In genomic region chr14:49880267-49881064, GRCh38 we compare ENCODE assay signal across 10 cellular contexts. TPM values are rescaled to one million over a fixed set of nuclear protein-coding genes. Genes with fewer than 3 reads are reported as not detected.
DNase-seq lines count a peak whose midpoint lies in the region; ATAC-seq and TF ChIP-seq lines count a peak whose summit lies in the region.
"Had no signal": no experiment of that assay in that cellular context is flagged by ENCODE, and none has a peak within 500 bp of the region (broad histone marks: within the 10 kb centered on the region; RNA-seq: fewer than 3 reads in every experiment).

No MANE protein-coding gene starts in this region.

- H3K9me3 Mint-ChIP-seq in naive thymus-derived CD8-positive, alpha-beta T cell = no peaks in the 10 kb centered on the region

- no peak for TF ChIP-seq RAD21 in IMR-90 (IDR thresholded peaks at IDR 0.05; ENCODE audit: low read length)

- no peak for TF ChIP-seq POLR2A in IMR-90 (IDR thresholded peaks at IDR 0.05; ENCODE audit: low read depth, low read length)

- TF ChIP-seq CTCF in IMR-90 (conservative IDR thresholded peaks at IDR 0.05; ENCODE audit: low read depth, low read length) = no peak

- H3K9ac ChIP-seq in IMR-90 (ENCODE audit: low read depth, low read length) = no peak overlapping the region

- BruUV-seq in IMR-90 (replicated peaks; lab: Mats Ljungman, UMichigan) = no TSS peak

- DNase-seq in Caki2 (ENCODE audit: low read depth) (peak; percentile 74), IMR-90 (no peak), amniotic epithelial cell (ENCODE audit: low read depth) (peak; percentile 49), midbrain (lab: John Stamatoyannopoulos, UW) (no peak), COR-L47 (lab: John Stamatoyannopoulos, UW) (no peak), 8988T (no peak)
- peak in 1 of 10 donors; percentile 30 for DNase-seq in naive thymus-derived CD8-positive, alpha-beta T cell

- ATAC-seq in IMR-90 (ENCODE audit: low read depth) (no peak), GM18861 (IDR thresholded peaks at IDR 0.05; ENCODE audit: unreplicated experiment) (no peak)
- peak; percentile 64 to 80 for ATAC-seq in naive thymus-derived CD8-positive, alpha-beta T cell

- no peak overlapping the region for H3K18ac ChIP-seq in IMR-90 (ENCODE audit: low read depth, low read length)

- H3K27ac Mint-ChIP-seq in naive thymus-derived CD8-positive, alpha-beta T cell = peak overlapping the region in 7 of 10 donors; percentile 27 to 81 (median 54)

- CTCF ChIA-PET in IMR-90 (lab: Yijun Ruan, JAX) = interaction anchor here (0.5 to 1.4 kb wide), 6 partner anchors 10 to 90 kb away, joined by 4 to 11 read pairs (median 4); no protein-coding TSS in a partner anchor

- H3K4me1 ChIP-seq in IMR-90 (ENCODE audit: control insufficient read depth, insufficient read depth, low read length) = no peaks in the 10 kb centered on the region

- no peaks in the 10 kb centered on the region for H3K9me3 ChIP-seq in IMR-90 (ENCODE audit: control insufficient read depth, insufficient read depth, low read length)

- no peak overlapping the region for H3K4me2 ChIP-seq in IMR-90 (ENCODE audit: low read depth, low read length)

- POLR2A ChIA-PET in IMR-90 (lab: Charles Lee; ENCODE audit: unreplicated experiment) = interaction anchor here (0.5 kb wide), 1 partner anchor 12 kb away, joined by 4 read pairs; the partner anchor contains the start of gene ARF6
- POLR2A ChIA-PET in naive thymus-derived CD8-positive, alpha-beta T cell (lab: Charles Lee) = interaction anchor here (0.7 to 1.8 kb wide), 13 partner anchors 9 to 236 kb away, joined by 3 to 16 read pairs (median 5); partner anchors contain the start of genes ARF6 and VCPKMT

- H3K14ac ChIP-seq in IMR-90 (replicated peaks; ENCODE audit: low read depth, low read length) = no peak overlapping the region

- no peaks in the 10 kb centered on the region for H3K36me3 Mint-ChIP-seq in naive thymus-derived CD8-positive, alpha-beta T cell

- no peaks in the 10 kb centered on the region for H3K79me1 ChIP-seq in IMR-90 (ENCODE audit: low read depth in 1 of 2, low read length in 2 of 2)

- H2AFZ ChIP-seq in IMR-90 (replicated peaks; ENCODE audit: low read length, poor library complexity) = peak overlapping the region; percentile 74

- no peak overlapping the region for H3K4me3 ChIP-seq in IMR-90 (ENCODE audit: insufficient read depth, low read depth, low read length)
- H3K4me3 ChIP-seq: cardiac muscle cell had no signal

- H3K4ac ChIP-seq in IMR-90 (ENCODE audit: low read depth, low read length) = no peak overlapping the region

- no peaks in the 10 kb centered on the region for H3K9me1 ChIP-seq in IMR-90 (ENCODE audit: insufficient read depth, low read length)

- 0 out of 4 replicates have a peak overlapping the region, but pooled peaks of 1 of the 2 experiments have one; percentile 1 for H4K8ac ChIP-seq in IMR-90 (ENCODE audit: low read depth in 2 of 2, low read length in 2 of 2)

- H3K4me1 Mint-ChIP-seq in naive thymus-derived CD8-positive, alpha-beta T cell = peaks cover 0 to 18% (median 13%) of the 10 kb centered on the region in 4 donors

- no peak overlapping the region for H2BK15ac ChIP-seq in IMR-90 (ENCODE audit: low read depth, low read length)

- no peaks in the 10 kb centered on the region for H3K27me3 ChIP-seq in IMR-90 (ENCODE audit: control insufficient read depth, insufficient read depth, low read length)
- H3K27me3 ChIP-seq: cardiac muscle cell had no signal

- in situ Hi-C loops in Caki2 (cut with HindIII; ENCODE audit: low pct_unique_long_range_greater_than_20kb, low sequenced_read_pairs) (no loop called here), IMR-90 (cut with MboI; ENCODE audit: low sequenced_read_pairs) (no loop called here)

- H3K4me3 Mint-ChIP-seq in naive thymus-derived CD8-positive, alpha-beta T cell = no peak overlapping the region

- no peak overlapping the region for H2AK9ac ChIP-seq in IMR-90 (replicated peaks; ENCODE audit: low read depth, low read length, poor library complexity)

- no peaks in the 10 kb centered on the region for H3K27me3 Mint-ChIP-seq in naive thymus-derived CD8-positive, alpha-beta T cell

- dilution Hi-C loops in IMR-90 (cut with HindIII; ENCODE audit: low sequenced_read_pairs, unreplicated experiment) = no loop called here

- H3K23ac ChIP-seq in IMR-90 (ENCODE audit: low read depth, low read length) = no peak overlapping the region

- no peak overlapping the region for H2BK20ac ChIP-seq in IMR-90 (ENCODE audit: low read depth, low read length)

- H2AK5ac ChIP-seq in IMR-90 (ENCODE audit: low read depth, low read length) = no peak overlapping the region

- no peak overlapping the region for H3K56ac ChIP-seq in IMR-90 (ENCODE audit: extremely low read depth, insufficient read depth, low read length)

- H4K5ac ChIP-seq in IMR-90 (ENCODE audit: low read depth, low read length) = no peak overlapping the region

- H3K27ac ChIP-seq in IMR-90 (ENCODE audit: insufficient read depth, low read length) = no peak overlapping the region
- H3K27ac ChIP-seq: cardiac muscle cell, HL-60 had no signal

- WGBS in IMR-90 (ENCODE audit: extremely low coverage in 2 of 2, insufficient read length in 1 of 2), 2 experiments = 83% methylated on average over 2 of the region's 9 CpGs; no CpG with 5 or more reads in 1 of the 2 experiments

- no peak overlapping the region for H2BK120ac ChIP-seq in IMR-90 (ENCODE audit: low read depth, low read length)

- H2BK5ac ChIP-seq in IMR-90 (ENCODE audit: low read depth, low read length, poor library complexity, severe bottlenecking) = no peak overlapping the region

- intact Hi-C loops in IMR-90 (cut with micrococcal nuclease) = no loop called here

- H4K20me1 ChIP-seq in IMR-90 (ENCODE audit: insufficient read depth, low read length) = no peaks in the 10 kb centered on the region

- H3K36me3 ChIP-seq in IMR-90 (ENCODE audit: control insufficient read depth, insufficient read depth, low read length) = no peaks in the 10 kb centered on the region
- H3K36me3 ChIP-seq: cardiac muscle cell had no signal

- H4K91ac ChIP-seq in IMR-90 (ENCODE audit: insufficient read depth, low read depth, low read length) = no peak overlapping the region

TF ChIP-seq in IMR-90, 13 proteins besides CTCF, POLR2A, EP300 and RAD21:
- TF ChIP-seq MAZ (IDR thresholded peaks at IDR 0.05; ENCODE audit: borderline replicate concordance, low read depth, low read length) (no peak), BHLHE40 (IDR thresholded peaks at IDR 0.05; ENCODE audit: low read depth, low read length) (no peak), SMC3 (IDR thresholded peaks at IDR 0.05; ENCODE audit: low read depth, low read length) (no peak), RFX5 (IDR thresholded peaks at IDR 0.05; ENCODE audit: low read depth, low read length) (no peak), CEBPB (IDR thresholded peaks at IDR 0.05; ENCODE audit: low read depth, low read length) (no peak), ELK1 (IDR thresholded peaks at IDR 0.05; ENCODE audit: borderline replicate concordance, low read depth, low read length) (no peak), MAFK (IDR thresholded peaks at IDR 0.05; ENCODE audit: low read depth, low read length) (no peak), FOS (IDR thresholded peaks at IDR 0.05; ENCODE audit: low read depth, low read length) (no peak)

RNA-seq across cellular contexts. Expression of gene ARF6, which starts 12.4 kb away (rescaled TPM):
- 51.7 and 52.6 TPM in 2 replicates for total RNA-seq in Caki2 (2014; rRNA removed; shearing (Covaris generic); ENCODE audit: low replicate concordance)
- 40.1 and 65.8 TPM in 2 replicates for total RNA-seq in IMR-90 (2012; rRNA removed)
- 28.8 and 32.1 TPM in 2 replicates for polyA plus RNA-seq in IMR-90 (2012; rRNA removed)
- polyA plus RNA-seq in IMR-90 (2012; cell fraction: cytosol; rRNA removed) = 22.1 and 31.2 TPM in 2 replicates
- 16.1 and 17.6 TPM in 2 replicates for polyA plus RNA-seq in IMR-90 (2012; cell fraction: nucleus; rRNA removed; ENCODE audit: low replicate concordance)
- 10 to 100 TPM; 83.9 TPM for total RNA-seq in naive thymus-derived CD8-positive, alpha-beta T cell
- 100 to 1,000 TPM in 1 of 3 donors, 10 to 100 TPM in 2; 74.6 to 100 (median 97.6) TPM for polyA plus RNA-seq in naive thymus-derived CD8-positive, alpha-beta T cell

RNA-seq across cellular contexts. Expression of gene NEMF, which starts 27.9 kb away (rescaled TPM):
- 17.0 and 43.6 TPM in 2 replicates for total RNA-seq in Caki2 (2014; rRNA removed; shearing (Covaris generic); ENCODE audit: low replicate concordance)
- 30.5 and 76.1 TPM in 2 replicates for total RNA-seq in IMR-90 (2012; rRNA removed)
- polyA plus RNA-seq in IMR-90 (2012; rRNA removed) = 19.3 and 19.5 TPM in 2 replicates
- polyA plus RNA-seq in IMR-90 (2012; cell fraction: cytosol; rRNA removed) = 0.86 and 1.4 TPM in 2 replicates
- 4.3 and 28.1 TPM in 2 replicates for polyA plus RNA-seq in IMR-90 (2012; cell fraction: nucleus; rRNA removed; ENCODE audit: low replicate concordance)
- 100 to 1,000 TPM; 121 to 122 TPM for total RNA-seq in naive thymus-derived CD8-positive, alpha-beta T cell
- 10 to 100 TPM; 39.6 to 46.1 (median 43.5) TPM for polyA plus RNA-seq in naive thymus-derived CD8-positive, alpha-beta T cell

Comparison
In these comparisons a context has a peak if more than half of its experiments do, and no peak if none do; other contexts are left out.
1. DNase-seq: peak in Caki2 (single experiment) and amniotic epithelial cell (single experiment); none in IMR-90 (single experiment), midbrain (single experiment), COR-L47 (single experiment) and 8988T (single experiment).
2. ATAC-seq: peak in naive thymus-derived CD8-positive, alpha-beta T cell (2 of 2); none in IMR-90 (single experiment) and GM18861 (single experiment).